ENCODE assay signal across 1 cellular context in genomic region chr17:30376621-30377452, GRCh38.
TF ChIP-seq lines count a peak whose summit lies in the region.

No MANE protein-coding gene starts in this region.

TF ChIP-seq in H1, 55 proteins besides CTCF, POLR2A, EP300 and RAD21:
- no peak for TF ChIP-seq SRF (IDR thresholded peaks at IDR 0.05; ENCODE audit: low read depth, low read length)
- TF ChIP-seq NRF1 (IDR thresholded peaks at IDR 0.05; ENCODE audit: low read depth, low read length) = no peak
- TF ChIP-seq SIX5 (IDR thresholded peaks at IDR 0.05; ENCODE audit: low read depth, low read length) = no peak
- TF ChIP-seq RBBP5 (IDR thresholded peaks at IDR 0.05; ENCODE audit: borderline replicate concordance, low read depth, low read length) = 0 out of 2 replicates have a peak, but pooled peaks have one; percentile 14
- TF ChIP-seq MAX (IDR thresholded peaks at IDR 0.05) = peak; percentile 42; the same call in 1 of the 2 replicates
